Comparison of ENCODE assay signal across 36 cellular contexts in the genomic region with DNA sequence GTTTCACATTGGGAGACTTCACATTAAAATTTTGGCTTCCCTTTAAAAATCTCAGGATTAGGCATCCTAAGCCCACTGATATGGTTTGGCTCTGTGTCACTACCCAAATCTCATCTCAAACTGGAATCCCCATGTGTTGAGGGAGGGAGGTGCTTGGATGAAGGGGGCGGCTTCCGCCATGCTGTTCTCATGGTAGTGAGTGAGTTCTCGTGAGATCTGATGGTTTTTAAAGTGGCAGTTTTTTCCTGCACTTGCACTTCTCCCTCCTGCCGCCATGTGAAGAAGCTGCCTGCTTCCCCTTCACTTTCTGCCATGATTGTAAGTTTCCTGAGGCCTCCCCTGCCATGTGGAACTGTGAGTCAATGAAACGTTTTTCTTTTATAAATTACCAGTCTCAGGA.
"Had no signal": no experiment of that assay in that cellular context is flagged by ENCODE, and none has a peak within 500 bp of the region (broad histone marks: within the 10 kb centered on the region; RNA-seq: fewer than 3 reads in every experiment).

No MANE protein-coding gene starts in this region.

- FAIRE-seq: astrocyte, TTC549 had no signal

- H3K36me3 ChIP-seq: adrenal gland, brain microvascular endothelial cell, breast epithelium had no signal

- DNase-seq: activated B cell treated with CpG ODN at 0.5 μM for 24 hours; activated CD4-positive, alpha-beta memory T cell treated with anti-CD3 and anti-CD28 coated beads for 36 hours; activated CD4-positive, alpha-beta T cell treated with anti-CD3 and anti-CD28 coated beads for 4 hours; activated CD4-positive, alpha-beta T cell treated with anti-CD3 and anti-CD28 coated beads, Interleukin-2, amount 10 ng/mL, durations not matched to agents 24 days and 14 days; activated CD4-positive, alpha-beta T cell treated with anti-CD3 and anti-CD28 coated beads, Interleukin-2, amount 50 U/mL, for 1 hour; activated CD4-positive, alpha-beta T cell treated with anti-CD3 and anti-CD28 coated beads, Interleukin-2, amount 50 U/mL, for 4 hours; activated CD4-positive, CD25-positive, alpha-beta regulatory T cell treated with anti-CD3 and anti-CD28 coated beads, Interleukin-2, amount 50 U/mL, for 72 hours; activated CD8-positive, alpha-beta memory T cell treated with anti-CD3 and anti-CD28 coated beads, Interleukin-2, amount 50 U/mL, for 4 hours; activated CD8-positive, alpha-beta T cell treated with anti-CD3 and anti-CD28 coated beads for 36 hours; activated effector memory CD4-positive, alpha-beta T cell treated with anti-CD3 and anti-CD28 coated beads, Interleukin-2, amount 50 U/mL, for 16 hours; activated gamma-delta T cell treated with Interleukin-2 at 50 U/mL for 16 hours; activated naive CD4-positive, alpha-beta T cell; activated naive CD4-positive, alpha-beta T cell treated with anti-CD3 and anti-CD28 coated beads for 36 hours; activated naive CD4-positive, alpha-beta T cell treated with anti-CD3 and anti-CD28 coated beads, Interleukin-2, amount 50 U/mL, for 16 hours; activated naive CD8-positive, alpha-beta T cell treated with anti-CD3 and anti-CD28 coated beads for 36 hours; activated T-cell treated with anti-CD3 and anti-CD28 coated beads for 4 hours; activated T-cell treated with anti-CD3 and anti-CD28 coated beads, Interleukin-2, amount 50 U/mL, for 1 hour; activated T-cell treated with anti-CD3 and anti-CD28 coated beads, Interleukin-2, amount 50 U/mL, for 4 hours; activated T-cell treated with anti-CD3 and anti-CD28 coated beads, Interleukin-2, amount 50 U/mL, for 72 hours; adrenal gland; amniotic stem cell; aorta; body of pancreas; brain microvascular endothelial cell; central memory CD4-positive, alpha-beta T cell; T-helper 2 cell; T-helper 9 cell had no signal

- H3K27me3 Mint-ChIP-seq: activated CD4-positive, alpha-beta T cell treated with anti-CD3 and anti-CD28 coated beads, Interleukin-2, amount 10 ng/mL, durations not matched to agents 24 days and 14 days; activated T-helper 17 cell treated with anti-CD3 and anti-CD28 coated beads, Interleukin-2, amount 50 U/mL, for 72 hours had no signal

- H3K9me3 ChIP-seq: adrenal gland, body of pancreas, breast epithelium had no signal

- H3K4me1 ChIP-seq: adrenal gland, body of pancreas, breast epithelium had no signal

- H3K4me3 ChIP-seq: adrenal gland, body of pancreas, breast epithelium had no signal

- ATAC-seq: activated CD8-positive, alpha-beta T cell treated with anti-CD3 and anti-CD28 coated beads for 36 hours; activated naive CD4-positive, alpha-beta T cell treated with anti-CD3 and anti-CD28 coated beads, Interleukin-2, amount 50 U/mL, for 72 hours; activated T-cell treated with anti-CD3 and anti-CD28 coated beads, Interleukin-2, amount 50 U/mL, for 4 hours; activated T-cell treated with anti-CD3 and anti-CD28 coated beads, Interleukin-2, amount 50 U/mL, for 72 hours; activated T-helper 17 cell treated with anti-CD3 and anti-CD28 coated beads, Interleukin-2, amount 50 U/mL, for 72 hours; body of pancreas had no signal

- H3K27me3 ChIP-seq: adrenal gland, body of pancreas, brain microvascular endothelial cell, breast epithelium had no signal

- H3K4me3 Mint-ChIP-seq: activated B cell treated with CpG ODN at 0.5 μM for 24 hours; activated CD4-positive, alpha-beta memory T cell treated with anti-CD3 and anti-CD28 coated beads for 36 hours; activated CD4-positive, alpha-beta T cell treated with anti-CD3 and anti-CD28 coated beads, Interleukin-2, amount 10 ng/mL, durations not matched to agents 24 days and 14 days; activated CD8-positive, alpha-beta T cell treated with anti-CD3 and anti-CD28 coated beads for 36 hours; activated naive CD4-positive, alpha-beta T cell treated with anti-CD3 and anti-CD28 coated beads for 36 hours; activated naive CD8-positive, alpha-beta T cell treated with anti-CD3 and anti-CD28 coated beads for 36 hours; activated T-cell treated with anti-CD3 and anti-CD28 coated beads, Interleukin-2, amount 50 U/mL, for 4 hours; activated T-cell treated with anti-CD3 and anti-CD28 coated beads, Interleukin-2, amount 50 U/mL, for 72 hours; activated T-helper 1 cell treated with anti-CD3 and anti-CD28 coated beads, Interleukin-12 subunit alpha, Interleukin-12 subunit beta, Interleukin-2, Interleukin-4 antibody, amounts not matched to agents 30 ng/mL and 10 ng/mL and 1 ng/mL, durations not matched to agents 14 hours and 24 hours and 36 hours; activated T-helper 17 cell treated with anti-CD3 and anti-CD28 coated beads, Interleukin-2, amount 50 U/mL, for 72 hours; T-helper 1 cell treated with Interleukin-12 subunit alpha and Interleukin-12 subunit beta and Interleukin-4 antibody, amounts not matched to agents 30 μg/mL and 1 μg/mL, for 36 hours; T-helper 2 cell treated with Interferon-gamma antibody and Interleukin-4, amounts not matched to agents 5 μg/mL and 100 μg/mL, for 36 hours had no signal

- H3K36me3 Mint-ChIP-seq: activated CD4-positive, alpha-beta memory T cell treated with anti-CD3 and anti-CD28 coated beads for 36 hours had no signal

- H3K27ac ChIP-seq: adrenal gland, body of pancreas, brain microvascular endothelial cell, breast epithelium, VCaP had no signal

- H3K4me1 Mint-ChIP-seq: activated B cell treated with CpG ODN at 0.5 μM for 24 hours had no signal

- H3K27ac Mint-ChIP-seq: activated B cell treated with CpG ODN at 0.5 μM for 24 hours; activated CD4-positive, alpha-beta memory T cell treated with anti-CD3 and anti-CD28 coated beads for 36 hours; activated CD4-positive, alpha-beta T cell treated with anti-CD3 and anti-CD28 coated beads, Interleukin-2, amount 10 ng/mL, durations not matched to agents 24 days and 14 days; activated CD8-positive, alpha-beta T cell treated with anti-CD3 and anti-CD28 coated beads for 36 hours; activated naive CD4-positive, alpha-beta T cell treated with anti-CD3 and anti-CD28 coated beads for 36 hours; activated naive CD4-positive, alpha-beta T cell treated with anti-CD3 and anti-CD28 coated beads, Interleukin-2, amount 50 U/mL, for 72 hours; activated naive CD8-positive, alpha-beta T cell treated with anti-CD3 and anti-CD28 coated beads for 36 hours; activated T-cell treated with anti-CD3 and anti-CD28 coated beads, Interleukin-2, amount 50 U/mL, for 72 hours; activated T-helper 1 cell treated with anti-CD3 and anti-CD28 coated beads, Interleukin-12 subunit alpha, Interleukin-12 subunit beta, Interleukin-2, Interleukin-4 antibody, amounts not matched to agents 30 ng/mL and 10 ng/mL and 1 ng/mL, durations not matched to agents 14 hours and 24 hours and 36 hours; activated T-helper 17 cell treated with anti-CD3 and anti-CD28 coated beads, Interleukin-2, amount 50 U/mL, for 72 hours; T-helper 1 cell treated with Interleukin-12 subunit alpha and Interleukin-12 subunit beta and Interleukin-4 antibody, amounts not matched to agents 30 μg/mL and 1 μg/mL, for 36 hours; T-helper 2 cell treated with Interferon-gamma antibody and Interleukin-4, amounts not matched to agents 5 μg/mL and 100 μg/mL, for 36 hours had no signal
